In genomic region chr2:110116033-110116710, GRCh38 we compare ENCODE assay signal across 8 cellular contexts. TPM values are rescaled to one million over a fixed set of nuclear protein-coding genes. Genes with fewer than 3 reads are reported as not detected.
A peak's percentile ranks its signal among the peaks of the same experiment; 100 is the strongest.
DNase-seq lines count a peak whose midpoint lies in the region; ATAC-seq and TF ChIP-seq lines count a peak whose summit lies in the region.

No MANE protein-coding gene starts in this region.

- TF ChIP-seq POLR2A in tibial nerve (IDR thresholded peaks at IDR 0.05) = no peak

- no peak for TF ChIP-seq EP300 in tibial nerve (IDR thresholded peaks at IDR 0.05)

- peaks cover 0 to 23% (median 9%) of the 10 kb centered on the region in 5 experiments for H3K9me3 Mint-ChIP-seq in brain

- H3K27me3 Mint-ChIP-seq in brain = peaks cover 68% of the 10 kb centered on the region

- peak; percentile 13 to 44 for TF ChIP-seq CTCF in brain (conservative IDR thresholded peaks at IDR 0.05)
- TF ChIP-seq CTCF in tibial nerve (IDR thresholded peaks at IDR 0.05) = peak in 4 of 5 experiments; percentile 36 to 46 (median 38)

- peaks cover 0 to 19% (median 12%) of the 10 kb centered on the region in 4 donors for H3K4me1 ChIP-seq in tibial nerve

- peaks cover 0 to 41% of the 10 kb centered on the region in 2 donors for H3K27me3 ChIP-seq in tibial nerve

- peak overlapping the region in 3 of 4 donors; percentile 28 to 76 (median 51) for H3K27ac ChIP-seq in tibial nerve

- no peaks in the 10 kb centered on the region for H3K36me3 Mint-ChIP-seq in brain

- peaks cover 10% of the 10 kb centered on the region for H3K4me1 Mint-ChIP-seq in brain

- H3K27ac Mint-ChIP-seq in brain = no peak overlapping the region

- 0 to 4% methylated on average over 1 to 4 of the region's 8 CpGs for WGBS in tibial nerve, 2 donors

- no peaks in the 10 kb centered on the region for H3K36me3 ChIP-seq in tibial nerve

- H3K4me3 ChIP-seq in tibial nerve = peak overlapping the region in 3 of 4 donors; percentile 13 to 45 (median 36)

- peak overlapping the region in 4 of 5 experiments; percentile 24 to 77 (median 70) for H3K4me3 Mint-ChIP-seq in brain

- H3K9me3 ChIP-seq in tibial nerve = no peaks in the 10 kb centered on the region

- ATAC-seq in GM18870 (IDR thresholded peaks at IDR 0.05; ENCODE audit: unreplicated experiment) = no peak

- peak; percentile 34 for DNase-seq in NCI-H82 (lab: John Stamatoyannopoulos, UW)
- no peak for DNase-seq in NCI-H82 treated with DMSO at 0.1 percent for 48 hours (lab: John Stamatoyannopoulos, UW; ENCODE audit: unreplicated experiment)
- peak; percentile 28 for DNase-seq in kidney glomerular epithelial cell (lab: John Stamatoyannopoulos, UW)
- no peak for DNase-seq in tibial nerve (ENCODE audit: low spot score in 2 of 2)
- no peak for DNase-seq in Kasumi-1 (lab: John Stamatoyannopoulos, UW)
- DNase-seq in NCI-H1694 (lab: John Stamatoyannopoulos, UW) = no peak

RNA-seq across cellular contexts. Expression of gene MALL, which starts 0.6 kb away (rescaled TPM):
- 1.9 TPM for polyA plus RNA-seq in brain (ENCODE audit: insufficient read depth, low read depth, low replicate concordance)
- 10 to 100 TPM; 12.6 to 33.3 (median 24.7) TPM for total RNA-seq in tibial nerve

Comparison
In these comparisons a context has a peak if more than half of its experiments do, and no peak if none do; other contexts are left out.
1. DNase-seq: peak in NCI-H82 (single experiment) and kidney glomerular epithelial cell (single experiment); none in NCI-H82 treated with DMSO at 0.1 percent for 48 hours (single experiment), tibial nerve (0 of 2), Kasumi-1 (0 of 2) and NCI-H1694 (single experiment).